Comparison of ENCODE assay signal across 8 cellular contexts in genomic region chr4:107519057-107519456, GRCh38.
A peak's percentile ranks its signal among the peaks of the same experiment; 100 is the strongest.
DNase-seq lines count a peak whose midpoint lies in the region; ATAC-seq and TF ChIP-seq lines count a peak whose summit lies in the region.
"Had no signal": no experiment of that assay in that cellular context is flagged by ENCODE, and none has a peak within 500 bp of the region (broad histone marks: within the 10 kb centered on the region; RNA-seq: fewer than 3 reads in every experiment).

No MANE protein-coding gene starts in this region.

- DNase-seq in GM10248 (ENCODE audit: extremely low spot score) (no peak), NCI-H1417 treated with DMSO at 0.1 percent for 48 hours (lab: John Stamatoyannopoulos, UW) (peak; percentile 20), endodermal cell (peak; percentile 68), renal cortical epithelial cell (ENCODE audit: low read depth) (peak; percentile 42), NCI-H2227 (lab: John Stamatoyannopoulos, UW; ENCODE audit: unreplicated experiment) (no peak)
- no peak for DNase-seq in CD4-positive, alpha-beta memory T cell

- no peak overlapping the region for H3K27ac Mint-ChIP-seq in endodermal cell
- H3K27ac Mint-ChIP-seq in CD4-positive, alpha-beta memory T cell, result no peak overlapping the region
- H3K27ac Mint-ChIP-seq: activated naive CD8-positive, alpha-beta T cell had no signal

- no peak overlapping the region for H3K9ac ChIP-seq in endodermal cell (ENCODE audit: extremely low read depth, low read length, poor library complexity, severe bottlenecking)

- ATAC-seq in activated CD4-positive, CD25-positive, alpha-beta regulatory T cell treated with anti-CD3 and anti-CD28 coated beads, Interleukin-2, amount 50 U/mL, for 24 hours, result no peak

- H3K27ac ChIP-seq in endodermal cell (ENCODE audit: low read depth, low read length), result no peak overlapping the region
- no peak overlapping the region for H3K27ac ChIP-seq in CD4-positive, alpha-beta memory T cell (ENCODE audit: low read depth, low read length)

- H3K36me3 Mint-ChIP-seq in endodermal cell (ENCODE audit: low read depth), result no peaks in the 10 kb centered on the region
- H3K36me3 Mint-ChIP-seq in CD4-positive, alpha-beta memory T cell, result no peaks in the 10 kb centered on the region
- H3K36me3 Mint-ChIP-seq: activated naive CD8-positive, alpha-beta T cell had no signal

- H3K4me3 Mint-ChIP-seq in endodermal cell, result no peak overlapping the region
- no peak overlapping the region for H3K4me3 Mint-ChIP-seq in CD4-positive, alpha-beta memory T cell
- H3K4me3 Mint-ChIP-seq: activated naive CD8-positive, alpha-beta T cell had no signal

- intact Hi-C loops in CD4-positive, alpha-beta memory T cell (cut with micrococcal nuclease), result no loop called here

- H3K36me3 ChIP-seq in endodermal cell (ENCODE audit: control insufficient read depth, insufficient read depth, low read length), result no peaks in the 10 kb centered on the region
- H3K36me3 ChIP-seq in CD4-positive, alpha-beta memory T cell (ENCODE audit: insufficient read depth, low read length), result no peaks in the 10 kb centered on the region

- no peaks in the 10 kb centered on the region for H3K27me3 ChIP-seq in endodermal cell (ENCODE audit: control insufficient read depth, insufficient read depth, low read length, poor library complexity, severe bottlenecking)
- H3K27me3 ChIP-seq in CD4-positive, alpha-beta memory T cell (ENCODE audit: insufficient read depth, low read length), result no peaks in the 10 kb centered on the region

- peaks cover 19% of the 10 kb centered on the region for H3K9me3 ChIP-seq in endodermal cell (ENCODE audit: control insufficient read depth, low read length)
- H3K9me3 ChIP-seq in CD4-positive, alpha-beta memory T cell (ENCODE audit: control insufficient read depth in 1 of 2, low read length in 2 of 2), result no peaks in the 10 kb centered on the region

- CTCF ChIA-PET in GM10248 (lab: Yijun Ruan, JAX), result no interaction called here
- CTCF ChIA-PET in CD4-positive, alpha-beta memory T cell (lab: Charles Lee; ENCODE audit: partially characterized antibody), result no interaction called here

- TF ChIP-seq CTCF in GM10248 (IDR thresholded peaks at IDR 0.05; ENCODE audit: control extremely low read depth, extremely low read depth, low read depth, missing control alignments), result peak; percentile 12
- peak; percentile 86 for TF ChIP-seq CTCF in endodermal cell (conservative IDR thresholded peaks at IDR 0.05)

- POLR2A ChIA-PET in GM10248 (lab: Yijun Ruan, JAX), result no interaction called here
- POLR2A ChIA-PET in CD4-positive, alpha-beta memory T cell (lab: Charles Lee; ENCODE audit: partially characterized antibody), result no interaction called here

- H3K4me3 ChIP-seq in endodermal cell (ENCODE audit: low read length), result no peak overlapping the region
- no peak overlapping the region for H3K4me3 ChIP-seq in CD4-positive, alpha-beta memory T cell (ENCODE audit: low read length in 2 of 2)

- no peaks in the 10 kb centered on the region for H3K27me3 Mint-ChIP-seq in endodermal cell (ENCODE audit: insufficient read depth)
- peaks cover 2% of the 10 kb centered on the region in 2 donors for H3K27me3 Mint-ChIP-seq in CD4-positive, alpha-beta memory T cell

- no peaks in the 10 kb centered on the region for H3K4me1 ChIP-seq in endodermal cell (ENCODE audit: control insufficient read depth, insufficient read depth, low read length)
- H3K4me1 ChIP-seq in CD4-positive, alpha-beta memory T cell (ENCODE audit: insufficient read depth, low read length), result no peaks in the 10 kb centered on the region

- WGBS in endodermal cell (ENCODE audit: insufficient coverage in 1 of 2, insufficient read length in 1 of 2), 2 experiments, result 29% methylated on average over 1 of the region's 1 CpG; no CpG with 5 or more reads in 1 of the 2 experiments

- no peaks in the 10 kb centered on the region for H3K4me1 Mint-ChIP-seq in endodermal cell
- H3K4me1 Mint-ChIP-seq in CD4-positive, alpha-beta memory T cell, result no peaks in the 10 kb centered on the region

- peaks cover 26% of the 10 kb centered on the region for H3K9me3 Mint-ChIP-seq in endodermal cell
- H3K9me3 Mint-ChIP-seq in CD4-positive, alpha-beta memory T cell, result peaks cover 0 to 3% (median 0%) of the 10 kb centered on the region in 8 donors

Comparison
In these comparisons a context has a peak if more than half of its experiments do, and no peak if none do; other contexts are left out.
1. DNase-seq: peak in NCI-H1417 treated with DMSO at 0.1 percent for 48 hours (single experiment), endodermal cell (single experiment) and renal cortical epithelial cell (single experiment); none in GM10248 (single experiment), NCI-H2227 (single experiment) and CD4-positive, alpha-beta memory T cell (0 of 5).